In genomic region chr13:58823701-58824100, GRCh38 we compare ENCODE assay signal across 1 cellular context.
TF ChIP-seq lines count a peak whose summit lies in the region.

No MANE protein-coding gene starts in this region.

TF ChIP-seq in GM12878, 131 proteins besides CTCF, POLR2A, EP300 and RAD21 (continued from another document):
- TF ChIP-seq SKIL (IDR thresholded peaks at IDR 0.05; ENCODE audit: low read depth, poor library complexity, severe bottlenecking), result no peak
